In genomic region chr6:37931076-37931465, GRCh38 we compare ENCODE assay signal across 29 cellular contexts.
DNase-seq lines count a peak whose midpoint lies in the region; ATAC-seq and TF ChIP-seq lines count a peak whose summit lies in the region.
"Had no signal": no experiment of that assay in that cellular context is flagged by ENCODE, and none has a peak within 500 bp of the region (broad histone marks: within the 10 kb centered on the region; RNA-seq: fewer than 3 reads in every experiment).

No MANE protein-coding gene starts in this region.

- H3K27me3 ChIP-seq in right atrium auricular region (no peaks in the 10 kb centered on the region), liver (ENCODE audit: control insufficient read depth in 4 of 4, insufficient read depth in 4 of 4, low read length in 3 of 4) (no peaks in the 10 kb centered on the region), gastrocnemius medialis (no peaks in the 10 kb centered on the region)
- H3K27me3 ChIP-seq: MG63, neutrophil, stomach, thyroid gland, vagina had no signal

- WGBS in liver = 94% methylated on average over 1 of the region's 1 CpG

- in situ Hi-C loops in gastrocnemius medialis (cut with MboI; ENCODE audit: low sequenced_read_pairs in 4 of 4) = no loop called here

- TF ChIP-seq RAD21 in liver (IDR thresholded peaks at IDR 0.05) = no peak

- intact Hi-C loops in Right ventricle myocardium inferior (cut with DNase I) (no loop called here), gastrocnemius medialis (cut with DNase I; ENCODE audit: low total_unique reads) (no loop called here)

- no peak overlapping the region for H3K9ac ChIP-seq in SK-N-MC (ENCODE audit: insufficient read length)
- no peak overlapping the region for H3K9ac ChIP-seq in liver (ENCODE audit: low read depth in 1 of 2, low read length in 2 of 2)
- H3K9ac ChIP-seq: SK-N-SH had no signal

- H3K27ac ChIP-seq in right atrium auricular region (peak overlapping the region in 1 of 2 donors; percentile 43), SK-N-MC (peak overlapping the region; percentile 30; the same call in 1 of the 2 replicates), liver (ENCODE audit: low read depth in 1 of 2, low read length in 2 of 2) (peak overlapping the region; percentile 66 to 67), gastrocnemius medialis (peak overlapping the region in 3 of 4 donors; percentile 5 to 32 (median 14))
- H3K27ac ChIP-seq: lower lobe of right lung, neutrophil, stomach, thyroid gland, vagina had no signal

- TF ChIP-seq CTCF in right atrium auricular region (IDR thresholded peaks at IDR 0.05) (no peak), liver (IDR thresholded peaks at IDR 0.05; ENCODE audit: low read depth, low read length, missing input control) (no peak), gastrocnemius medialis (IDR thresholded peaks at IDR 0.05 in 4 of 5, conservative IDR thresholded peaks at IDR 0.05 in 1 of 5) (no peak)

- H3K4me3 ChIP-seq in right atrium auricular region (no peak overlapping the region), SK-N-MC (no peak overlapping the region), liver (ENCODE audit: low read depth in 1 of 3, low read length in 3 of 3) (no peak overlapping the region), gastrocnemius medialis (no peak overlapping the region)
- H3K4me3 ChIP-seq: lower lobe of right lung, MG63, mucosa of descending colon, smooth muscle cell, stomach, thyroid gland, vagina had no signal

- ATAC-seq in Right ventricle myocardium inferior = peak; percentile 26
- peak in 1 of 2 donors; percentile 56 for ATAC-seq in gastrocnemius medialis
- ATAC-seq: activated CD4-positive, alpha-beta T cell treated with anti-CD3 and anti-CD28 coated beads for 36 hours; lower lobe of right lung; T-helper 17 cell had no signal

- no peaks in the 10 kb centered on the region for H3K9me3 ChIP-seq in right atrium auricular region
- no peaks in the 10 kb centered on the region for H3K9me3 ChIP-seq in SK-N-MC (ENCODE audit: low read depth, low read length)
- H3K9me3 ChIP-seq in liver (ENCODE audit: control insufficient read depth in 4 of 4, low read length in 3 of 4) = no peaks in the 10 kb centered on the region
- H3K9me3 ChIP-seq in gastrocnemius medialis = no peaks in the 10 kb centered on the region
- H3K9me3 ChIP-seq: lower lobe of right lung, MG63, mucosa of descending colon, neutrophil, SK-N-SH, stomach, thyroid gland, vagina had no signal

- TF ChIP-seq POLR2A in gastrocnemius medialis (IDR thresholded peaks at IDR 0.05) = no peak

- DNase-seq in Right ventricle myocardium inferior (ENCODE audit: missing footprints) (no peak), right atrium auricular region (ENCODE audit: low spot score) (no peak), SK-N-MC (ENCODE audit: low read depth, low spot score) (no peak), gastrocnemius medialis (no peak), NCI-H446 (lab: John Stamatoyannopoulos, UW) (no peak), Kasumi-1 (lab: John Stamatoyannopoulos, UW) (no peak)
- no peak for DNase-seq in activated CD4-positive, CD25-positive, alpha-beta regulatory T cell treated with anti-CD3 and anti-CD28 coated beads, Interleukin-2, amount 50 U/mL, for 72 hours
- DNase-seq: activated CD4-positive, alpha-beta T cell treated with anti-CD3 and anti-CD28 coated beads for 36 hours; activated CD8-positive, alpha-beta memory T cell treated with anti-CD3 and anti-CD28 coated beads for 24 hours; activated effector memory CD4-positive, alpha-beta T cell treated with anti-CD3 and anti-CD28 coated beads, Interleukin-2, amount 50 U/mL, for 16 hours; activated T-cell treated with anti-CD3 and anti-CD28 coated beads, Interleukin-2, amount 50 U/mL, for 1 hour; CD4-positive, alpha-beta memory T cell; cerebellar nuclear complex; islet precursor cell; lower lobe of right lung; MG63; mucosa of descending colon; NCI-H1417; NCI-H2081; NCI-H226; SK-N-SH; stimulated activated CD4-positive, alpha-beta T cell treated with anti-CD3 and anti-CD28 coated beads, Interleukin-1b, Interleukin-23, amount 100 ng/mL, for 48 hours; stomach; T-helper 17 cell; thyroid gland had no signal

- H3K4me1 ChIP-seq in right atrium auricular region (peaks cover 0 to 9% of the 10 kb centered on the region in 2 donors), liver (ENCODE audit: control insufficient read depth in 4 of 4, insufficient read depth in 4 of 4, low read length in 3 of 4) (peaks cover 11 to 24% (median 11%) of the 10 kb centered on the region in 4 donors), gastrocnemius medialis (peaks cover 52 to 55% of the 10 kb centered on the region in 2 donors)
- H3K4me1 ChIP-seq: lower lobe of right lung, vagina had no signal

- no peaks in the 10 kb centered on the region for H3K36me3 ChIP-seq in right atrium auricular region
- H3K36me3 ChIP-seq in SK-N-MC (ENCODE audit: insufficient read depth, low read length) = peaks cover 5% of the 10 kb centered on the region; the same call in 1 of the 2 replicates
- H3K36me3 ChIP-seq in liver (ENCODE audit: control insufficient read depth in 4 of 4, insufficient read depth in 3 of 4, low read depth in 1 of 4, low read length in 3 of 4) = no peaks in the 10 kb centered on the region
- H3K36me3 ChIP-seq in gastrocnemius medialis = no peaks in the 10 kb centered on the region
- H3K36me3 ChIP-seq: lower lobe of right lung, neutrophil, stomach, thyroid gland, vagina had no signal

TF ChIP-seq in liver, 16 proteins besides CTCF, POLR2A, EP300 and RAD21:
- TF ChIP-seq REST (IDR thresholded peaks at IDR 0.05) = no peak
- no peak for TF ChIP-seq FOXA1 (IDR thresholded peaks at IDR 0.05)
- no peak for TF ChIP-seq YY1 (IDR thresholded peaks at IDR 0.05)
- TF ChIP-seq GABPA (IDR thresholded peaks at IDR 0.05 in 1 of 2, conservative IDR thresholded peaks at IDR 0.05 in 1 of 2) = no peak
- TF ChIP-seq MAX (IDR thresholded peaks at IDR 0.05) = no peak
- no peak for TF ChIP-seq ZBTB33 (IDR thresholded peaks at IDR 0.05)
- no peak for TF ChIP-seq HNF4A (conservative IDR thresholded peaks at IDR 0.05)
